1 cellular context compared by ENCODE assay signal in the genomic region with DNA sequence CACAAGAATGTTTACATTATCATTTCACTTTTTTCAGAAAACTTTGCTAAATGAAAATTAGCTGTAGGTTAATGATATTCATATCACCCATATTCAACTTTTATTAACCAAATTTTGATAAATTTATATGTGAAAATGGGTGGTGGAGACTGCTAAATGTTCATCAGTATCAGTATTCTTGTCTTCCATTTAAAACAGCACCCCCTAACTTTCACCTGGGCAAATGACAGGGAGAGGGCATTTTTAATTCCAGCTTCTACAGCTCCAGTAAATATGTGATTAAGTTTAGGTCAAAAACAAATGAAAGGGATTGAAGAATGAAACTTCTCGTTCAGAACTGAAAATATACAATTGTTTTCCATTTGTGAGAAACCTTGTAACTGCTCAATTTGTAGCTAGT.
TF ChIP-seq lines count a peak whose summit lies in the region.

No MANE protein-coding gene starts in this region.

TF ChIP-seq in IMR-90, 13 proteins besides CTCF, POLR2A, EP300 and RAD21 (continued from another document):
- TF ChIP-seq USF2 (IDR thresholded peaks at IDR 0.05; ENCODE audit: low read depth, low read length): no peak
- TF ChIP-seq BHLHE40 (IDR thresholded peaks at IDR 0.05; ENCODE audit: low read depth, low read length): no peak
- no peak for TF ChIP-seq RCOR1 (IDR thresholded peaks at IDR 0.05; ENCODE audit: insufficient replicate concordance, low read length)
- TF ChIP-seq CHD1 (IDR thresholded peaks at IDR 0.05; ENCODE audit: low read depth, low read length): no peak
- no peak for TF ChIP-seq MXI1 (IDR thresholded peaks at IDR 0.05; ENCODE audit: borderline replicate concordance, low read depth, low read length)
- TF ChIP-seq CEBPB (IDR thresholded peaks at IDR 0.05; ENCODE audit: low read depth, low read length): no peak
- no peak for TF ChIP-seq MAZ (IDR thresholded peaks at IDR 0.05; ENCODE audit: borderline replicate concordance, low read depth, low read length)
